In the genomic region with DNA sequence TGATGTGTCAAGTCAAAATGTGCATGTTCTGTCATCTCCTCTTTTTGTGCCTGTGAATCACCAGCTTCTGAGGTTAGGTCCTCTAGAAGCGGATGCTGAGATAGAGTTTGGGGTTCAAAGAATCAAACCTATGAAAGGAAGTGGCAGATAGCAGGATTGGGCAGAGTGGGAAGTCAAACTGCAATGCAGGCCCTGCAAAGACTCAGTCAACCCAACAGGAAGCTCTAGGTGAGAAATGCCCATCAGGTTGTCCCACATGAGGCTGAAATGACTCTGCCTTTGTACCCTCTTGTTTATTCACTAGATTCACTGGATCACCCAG, we compare ENCODE assay signal across 9 cellular contexts. TPM values are rescaled to one million over a fixed set of nuclear protein-coding genes. Genes with fewer than 3 reads are reported as not detected.
DNase-seq lines count a peak whose midpoint lies in the region; ATAC-seq lines count a peak whose summit lies in the region.
"Had no signal": no experiment of that assay in that cellular context is flagged by ENCODE, and none has a peak within 500 bp of the region (broad histone marks: within the 10 kb centered on the region; RNA-seq: fewer than 3 reads in every experiment).

No MANE protein-coding gene starts in this region.

- intact Hi-C loops in activated T-helper 2 cell treated with anti-CD3 and anti-CD28 coated beads, Interferon-gamma antibody, Interleukin-2, Interleukin-4, amounts not matched to agents 10 μg/mL and 5 μg/mL and 100 μg/mL, durations not matched to agents 14 hours and 24 hours and 36 hours (cut with micrococcal nuclease): loop anchor here (1.0 to 2.0 kb wide), 6 partner anchors 38 to 203 kb away; partner anchors contain the start of genes FBXO33, GEMIN2 and PNN

- peak; percentile 93 for ATAC-seq in GM18873 (IDR thresholded peaks at IDR 0.05; ENCODE audit: low FRiP score, unreplicated experiment)

- no peak overlapping the region for H3K4me3 Mint-ChIP-seq in activated T-helper 2 cell treated with anti-CD3 and anti-CD28 coated beads, Interferon-gamma antibody, Interleukin-2, Interleukin-4, amounts not matched to agents 10 μg/mL and 5 μg/mL and 100 μg/mL, durations not matched to agents 14 hours and 24 hours and 36 hours (ENCODE audit: low read depth)

- no peaks in the 10 kb centered on the region for H3K9me3 Mint-ChIP-seq in activated T-helper 2 cell treated with anti-CD3 and anti-CD28 coated beads, Interferon-gamma antibody, Interleukin-2, Interleukin-4, amounts not matched to agents 10 μg/mL and 5 μg/mL and 100 μg/mL, durations not matched to agents 14 hours and 24 hours and 36 hours

- H3K27ac Mint-ChIP-seq in activated T-helper 2 cell treated with anti-CD3 and anti-CD28 coated beads, Interferon-gamma antibody, Interleukin-2, Interleukin-4, amounts not matched to agents 10 μg/mL and 5 μg/mL and 100 μg/mL, durations not matched to agents 14 hours and 24 hours and 36 hours: peak overlapping the region; percentile 93

- no peaks in the 10 kb centered on the region for H3K27me3 ChIP-seq in H7 (ENCODE audit: control insufficient read depth, insufficient read depth, low read length)

- H3K4me3 ChIP-seq in H7 (ENCODE audit: insufficient read depth, low read depth, low read length): no peak overlapping the region

- H3K4me1 Mint-ChIP-seq in activated T-helper 2 cell treated with anti-CD3 and anti-CD28 coated beads, Interferon-gamma antibody, Interleukin-2, Interleukin-4, amounts not matched to agents 10 μg/mL and 5 μg/mL and 100 μg/mL, durations not matched to agents 14 hours and 24 hours and 36 hours (ENCODE audit: low read depth): peaks cover 48% of the 10 kb centered on the region

- no peaks in the 10 kb centered on the region for H3K36me3 ChIP-seq in H7 (replicated peaks; ENCODE audit: control insufficient read depth, insufficient read depth, low read length)

- no peaks in the 10 kb centered on the region for H3K27me3 Mint-ChIP-seq in activated T-helper 2 cell treated with anti-CD3 and anti-CD28 coated beads, Interferon-gamma antibody, Interleukin-2, Interleukin-4, amounts not matched to agents 10 μg/mL and 5 μg/mL and 100 μg/mL, durations not matched to agents 14 hours and 24 hours and 36 hours (ENCODE audit: low read depth)

- H3K36me3 Mint-ChIP-seq in activated T-helper 2 cell treated with anti-CD3 and anti-CD28 coated beads, Interferon-gamma antibody, Interleukin-2, Interleukin-4, amounts not matched to agents 10 μg/mL and 5 μg/mL and 100 μg/mL, durations not matched to agents 14 hours and 24 hours and 36 hours (ENCODE audit: low read depth): no peaks in the 10 kb centered on the region

- DNase-seq in MV-4-11 (lab: John Stamatoyannopoulos, UW): peak; percentile 73
- DNase-seq in activated T-helper 2 cell treated with anti-CD3 and anti-CD28 coated beads, Interferon-gamma antibody, Interleukin-2, Interleukin-4, amounts not matched to agents 10 μg/mL and 5 μg/mL and 100 μg/mL, durations not matched to agents 14 hours and 24 hours and 36 hours (ENCODE audit: low spot score): peak; percentile 73
- DNase-seq in stimulated activated CD4-positive, alpha-beta T cell treated with anti-CD3 and anti-CD28 coated beads, Interleukin-2, amount 100 ng/mL, for 24 hours: peak; percentile 49 to 50
- no peak for DNase-seq in NCI-H146 treated with DMSO at 0.1 percent for 48 hours (lab: John Stamatoyannopoulos, UW; ENCODE audit: unreplicated experiment)
- no peak for DNase-seq in H7
- no peak for DNase-seq in GDM1 (lab: John Stamatoyannopoulos, UW)
- DNase-seq in KG1 (lab: John Stamatoyannopoulos, UW): no peak
- DNase-seq: NCI-H446 had no signal

RNA-seq across cellular contexts. Expression of gene MIA2, which starts 4.5 kb away (rescaled TPM):
- 17.0 and 17.5 TPM in 2 replicates for total RNA-seq in activated T-helper 2 cell treated with anti-CD3 and anti-CD28 coated beads, Interferon-gamma antibody, Interleukin-2, Interleukin-4, amounts not matched to agents 10 μg/mL and 5 μg/mL and 100 μg/mL, durations not matched to agents 14 hours and 24 hours and 36 hours
- total RNA-seq in H7 (2014; rRNA removed; shearing (Covaris generic)): 11.0 and 13.4 TPM in 2 replicates

RNA-seq across cellular contexts. Expression of gene PNN, which starts 54.1 kb away (rescaled TPM):
- total RNA-seq in activated T-helper 2 cell treated with anti-CD3 and anti-CD28 coated beads, Interferon-gamma antibody, Interleukin-2, Interleukin-4, amounts not matched to agents 10 μg/mL and 5 μg/mL and 100 μg/mL, durations not matched to agents 14 hours and 24 hours and 36 hours: 115 and 119 TPM in 2 replicates
- total RNA-seq in H7 (2014; rRNA removed; shearing (Covaris generic)): 24.0 and 46.5 TPM in 2 replicates

RNA-seq across cellular contexts. Expression of gene TRAPPC6B, which starts 59.0 kb away (rescaled TPM):
- 16.9 and 17.2 TPM in 2 replicates for total RNA-seq in activated T-helper 2 cell treated with anti-CD3 and anti-CD28 coated beads, Interferon-gamma antibody, Interleukin-2, Interleukin-4, amounts not matched to agents 10 μg/mL and 5 μg/mL and 100 μg/mL, durations not matched to agents 14 hours and 24 hours and 36 hours
- 13.3 and 19.0 TPM in 2 replicates for total RNA-seq in H7 (2014; rRNA removed; shearing (Covaris generic))

Comparison
In these comparisons a context has a peak if more than half of its experiments do, and no peak if none do; other contexts are left out.
1. DNase-seq: peak in MV-4-11 (single experiment), activated T-helper 2 cell treated with anti-CD3 and anti-CD28 coated beads, Interferon-gamma antibody, Interleukin-2, Interleukin-4, amounts not matched to agents 10 μg/mL and 5 μg/mL and 100 μg/mL, durations not matched to agents 14 hours and 24 hours and 36 hours (single experiment) and stimulated activated CD4-positive, alpha-beta T cell treated with anti-CD3 and anti-CD28 coated beads, Interleukin-2, amount 100 ng/mL, for 24 hours (2 of 2); none in NCI-H146 treated with DMSO at 0.1 percent for 48 hours (single experiment), H7 (single experiment), GDM1 (single experiment) and KG1 (single experiment).